In genomic region chr17:77280304-77280910, GRCh38 we compare ENCODE assay signal across 8 cellular contexts.
DNase-seq lines count a peak whose midpoint lies in the region; ATAC-seq and TF ChIP-seq lines count a peak whose summit lies in the region.

No MANE protein-coding gene starts in this region.

- H3K4me2 ChIP-seq in Karpas-422 (ENCODE audit: low read depth, low read length, poor library complexity, severe bottlenecking) = no peak overlapping the region

- H3K36me3 ChIP-seq in Peyer's patch (no peaks in the 10 kb centered on the region), Karpas-422 (ENCODE audit: insufficient read depth, low read length) (no peaks in the 10 kb centered on the region)

- no peak for TF ChIP-seq CTCF in AG04450 (IDR thresholded peaks at IDR 0.05; ENCODE audit: low read depth, low read length)
- no peak for TF ChIP-seq CTCF in Peyer's patch (IDR thresholded peaks at IDR 0.05)

- 0 out of 2 replicates have a peak, but pooled peaks cover 4% of the 10 kb centered on the region for H4K20me1 ChIP-seq in Karpas-422 (ENCODE audit: insufficient read depth, low read depth, low read length)

- no peaks in the 10 kb centered on the region for H3K9me2 ChIP-seq in Karpas-422 (replicated peaks; ENCODE audit: insufficient read depth, low read length)

- H3K4me3 ChIP-seq in AG04450 (ENCODE audit: low read depth, low read length) = peak overlapping the region; percentile 56
- peak overlapping the region; percentile 55 to 88 (median 62) for H3K4me3 ChIP-seq in Peyer's patch
- H3K4me3 ChIP-seq in Karpas-422 (ENCODE audit: low read length) = no peak overlapping the region

- H3K9ac ChIP-seq in Karpas-422 (ENCODE audit: low read length) = no peak overlapping the region

- CTCF ChIA-PET in AG04450 (lab: Charles Lee) = no interaction called here

- peaks cover 0 to 25% (median 7%) of the 10 kb centered on the region in 4 donors for H3K4me1 ChIP-seq in Peyer's patch
- no peaks in the 10 kb centered on the region for H3K4me1 ChIP-seq in Karpas-422 (ENCODE audit: low read length)

- H3K27ac ChIP-seq in AG04450 (ENCODE audit: low read depth, low read length) = peak overlapping the region; percentile 21
- peak overlapping the region in 1 of 4 donors; percentile 83 for H3K27ac ChIP-seq in Peyer's patch
- H3K27ac ChIP-seq in epithelial cell of prostate = peak overlapping the region; percentile 100
- no peak overlapping the region for H3K27ac ChIP-seq in Karpas-422 (ENCODE audit: low read length)

- no peak for TF ChIP-seq POLR2A in Peyer's patch (IDR thresholded peaks at IDR 0.05)

- no peaks in the 10 kb centered on the region for H3K27me3 ChIP-seq in AG04450 (ENCODE audit: control insufficient read depth, insufficient read depth, low read length)
- no peaks in the 10 kb centered on the region for H3K27me3 ChIP-seq in Peyer's patch
- no peaks in the 10 kb centered on the region for H3K27me3 ChIP-seq in Karpas-422 (ENCODE audit: low read length)

- POLR2A ChIA-PET in AG04450 (lab: Yijun Ruan, JAX) = interaction anchor here (0.6 kb wide), 1 partner anchor 28 kb away, joined by 3 read pairs; no protein-coding TSS in a partner anchor

- no peaks in the 10 kb centered on the region for H3K79me2 ChIP-seq in Karpas-422 (ENCODE audit: low read length)

- DNase-seq in AG04450 (ENCODE audit: low read depth, low spot score) (no peak), Peyer's patch (peak in 2 of 3 donors; percentile 59 to 64), epithelial cell of prostate (ENCODE audit: low read depth, low spot score) (peak; percentile 64), retina (peak; percentile 29), Karpas-422 (no peak)
- no peak for DNase-seq in stimulated activated CD4-positive, alpha-beta T cell treated with anti-CD3 and anti-CD28 coated beads, Interleukin-2, amount 100 ng/mL, for 24 hours

- ATAC-seq in GM19467 (IDR thresholded peaks at IDR 0.05; ENCODE audit: unreplicated experiment) (peak; percentile 3), HG03342 (IDR thresholded peaks at IDR 0.05; ENCODE audit: unreplicated experiment) (no peak)

- H3K9me3 ChIP-seq in AG04450 (ENCODE audit: control insufficient read depth, insufficient read depth, low read length) (no peaks in the 10 kb centered on the region; the same call in 1 of the 2 replicates), Peyer's patch (no peaks in the 10 kb centered on the region), Karpas-422 (ENCODE audit: low read length) (no peaks in the 10 kb centered on the region)

- no peak overlapping the region for H2AFZ ChIP-seq in Karpas-422 (ENCODE audit: low read length)

Comparison
In these comparisons a context has a peak if more than half of its experiments do, and no peak if none do; other contexts are left out.
1. DNase-seq: peak in Peyer's patch (2 of 3), epithelial cell of prostate (single experiment) and retina (single experiment); none in AG04450 (single experiment), Karpas-422 (single experiment) and stimulated activated CD4-positive, alpha-beta T cell treated with anti-CD3 and anti-CD28 coated beads, Interleukin-2, amount 100 ng/mL, for 24 hours (0 of 2).